Comparison of ENCODE assay signal across 1 cellular context in the genomic region with DNA sequence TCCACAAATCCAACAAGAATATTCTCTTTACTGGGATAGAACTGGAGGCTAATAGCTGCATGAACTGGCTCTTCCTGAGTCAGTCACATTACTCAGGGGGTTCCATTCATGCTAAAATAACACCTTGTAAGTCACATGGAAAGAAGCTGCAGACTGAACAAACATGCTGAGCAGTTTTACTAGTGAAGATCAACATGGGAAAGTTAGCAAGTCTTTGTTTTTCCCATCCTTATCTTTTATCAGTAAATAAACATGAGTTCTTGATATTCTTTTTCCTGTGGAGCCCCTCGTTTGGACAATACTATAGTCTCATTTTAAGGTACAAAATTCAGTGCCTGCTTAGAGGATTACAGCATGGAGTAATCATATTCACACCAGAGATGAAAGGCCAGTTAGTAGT.
TF ChIP-seq lines count a peak whose summit lies in the region.

No MANE protein-coding gene starts in this region.

TF ChIP-seq in HepG2, 621 proteins besides CTCF, POLR2A, EP300 and RAD21 (continued from another document and continues in another):
- TF ChIP-seq, protein P1, sequence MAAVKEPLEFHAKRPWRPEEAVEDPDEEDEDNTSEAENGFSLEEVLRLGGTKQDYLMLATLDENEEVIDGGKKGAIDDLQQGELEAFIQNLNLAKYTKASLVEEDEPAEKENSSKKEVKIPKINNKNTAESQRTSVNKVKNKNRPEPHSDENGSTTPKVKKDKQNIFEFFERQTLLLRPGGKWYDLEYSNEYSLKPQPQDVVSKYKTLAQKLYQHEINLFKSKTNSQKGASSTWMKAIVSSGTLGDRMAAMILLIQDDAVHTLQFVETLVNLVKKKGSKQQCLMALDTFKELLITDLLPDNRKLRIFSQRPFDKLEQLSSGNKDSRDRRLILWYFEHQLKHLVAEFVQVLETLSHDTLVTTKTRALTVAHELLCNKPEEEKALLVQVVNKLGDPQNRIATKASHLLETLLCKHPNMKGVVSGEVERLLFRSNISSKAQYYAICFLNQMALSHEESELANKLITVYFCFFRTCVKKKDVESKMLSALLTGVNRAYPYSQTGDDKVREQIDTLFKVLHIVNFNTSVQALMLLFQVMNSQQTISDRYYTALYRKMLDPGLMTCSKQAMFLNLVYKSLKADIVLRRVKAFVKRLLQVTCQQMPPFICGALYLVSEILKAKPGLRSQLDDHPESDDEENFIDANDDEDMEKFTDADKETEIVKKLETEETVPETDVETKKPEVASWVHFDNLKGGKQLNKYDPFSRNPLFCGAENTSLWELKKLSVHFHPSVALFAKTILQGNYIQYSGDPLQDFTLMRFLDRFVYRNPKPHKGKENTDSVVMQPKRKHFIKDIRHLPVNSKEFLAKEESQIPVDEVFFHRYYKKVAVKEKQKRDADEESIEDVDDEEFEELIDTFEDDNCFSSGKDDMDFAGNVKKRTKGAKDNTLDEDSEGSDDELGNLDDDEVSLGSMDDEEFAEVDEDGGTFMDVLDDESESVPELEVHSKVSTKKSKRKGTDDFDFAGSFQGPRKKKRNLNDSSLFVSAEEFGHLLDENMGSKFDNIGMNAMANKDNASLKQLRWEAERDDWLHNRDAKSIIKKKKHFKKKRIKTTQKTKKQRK (IDR thresholded peaks at IDR 0.05; ENCODE audit: low read length), result no peak
- 0 out of 2 replicates have a peak, but pooled peaks have one; percentile 12 for TF ChIP-seq TBX3 (IDR thresholded peaks at IDR 0.05; ENCODE audit: borderline replicate concordance)
- TF ChIP-seq SOX5 (CRISPR knock-in tag; IDR thresholded peaks at IDR 0.05; ENCODE audit: borderline replicate concordance), result peak; percentile 79; the same call in 1 of the 2 replicates
- TF ChIP-seq ATF7-NPFF (CRISPR knock-in tag; IDR thresholded peaks at IDR 0.05; ENCODE audit: low read depth), result no peak
- TF ChIP-seq, protein P2, sequence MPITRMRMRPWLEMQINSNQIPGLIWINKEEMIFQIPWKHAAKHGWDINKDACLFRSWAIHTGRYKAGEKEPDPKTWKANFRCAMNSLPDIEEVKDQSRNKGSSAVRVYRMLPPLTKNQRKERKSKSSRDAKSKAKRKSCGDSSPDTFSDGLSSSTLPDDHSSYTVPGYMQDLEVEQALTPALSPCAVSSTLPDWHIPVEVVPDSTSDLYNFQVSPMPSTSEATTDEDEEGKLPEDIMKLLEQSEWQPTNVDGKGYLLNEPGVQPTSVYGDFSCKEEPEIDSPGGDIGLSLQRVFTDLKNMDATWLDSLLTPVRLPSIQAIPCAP (CRISPR knock-in tag; IDR thresholded peaks at IDR 0.05; ENCODE audit: low read depth), result no peak
- no peak for TF ChIP-seq RORA (CRISPR knock-in tag; IDR thresholded peaks at IDR 0.05)
- no peak for TF ChIP-seq ZNF256 (CRISPR knock-in tag; conservative IDR thresholded peaks at IDR 0.05)
- no peak for TF ChIP-seq ZNF33B (CRISPR knock-in tag; IDR thresholded peaks at IDR 0.05)
- no peak for TF ChIP-seq PRPF4 (IDR thresholded peaks at IDR 0.05; ENCODE audit: low read depth, low read length, poor library complexity, severe bottlenecking)
- TF ChIP-seq, protein P3, sequence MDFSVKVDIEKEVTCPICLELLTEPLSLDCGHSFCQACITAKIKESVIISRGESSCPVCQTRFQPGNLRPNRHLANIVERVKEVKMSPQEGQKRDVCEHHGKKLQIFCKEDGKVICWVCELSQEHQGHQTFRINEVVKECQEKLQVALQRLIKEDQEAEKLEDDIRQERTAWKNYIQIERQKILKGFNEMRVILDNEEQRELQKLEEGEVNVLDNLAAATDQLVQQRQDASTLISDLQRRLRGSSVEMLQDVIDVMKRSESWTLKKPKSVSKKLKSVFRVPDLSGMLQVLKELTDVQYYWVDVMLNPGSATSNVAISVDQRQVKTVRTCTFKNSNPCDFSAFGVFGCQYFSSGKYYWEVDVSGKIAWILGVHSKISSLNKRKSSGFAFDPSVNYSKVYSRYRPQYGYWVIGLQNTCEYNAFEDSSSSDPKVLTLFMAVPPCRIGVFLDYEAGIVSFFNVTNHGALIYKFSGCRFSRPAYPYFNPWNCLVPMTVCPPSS (IDR thresholded peaks at IDR 0.05), result no peak
- no peak for TF ChIP-seq RFX3 (CRISPR knock-in tag; IDR thresholded peaks at IDR 0.05)
- TF ChIP-seq ZNF746 (CRISPR knock-in tag; IDR thresholded peaks at IDR 0.05), result no peak
- no peak for TF ChIP-seq AGO2 (optimal IDR thresholded peaks at IDR 0.05; ENCODE audit: low read depth, low read length)
- TF ChIP-seq ZFP37 (CRISPR knock-in tag; IDR thresholded peaks at IDR 0.05; ENCODE audit: borderline replicate concordance), result no peak
- no peak for TF ChIP-seq ZBTB7A (CRISPR knock-in tag; IDR thresholded peaks at IDR 0.05)
- TF ChIP-seq, protein P4, sequence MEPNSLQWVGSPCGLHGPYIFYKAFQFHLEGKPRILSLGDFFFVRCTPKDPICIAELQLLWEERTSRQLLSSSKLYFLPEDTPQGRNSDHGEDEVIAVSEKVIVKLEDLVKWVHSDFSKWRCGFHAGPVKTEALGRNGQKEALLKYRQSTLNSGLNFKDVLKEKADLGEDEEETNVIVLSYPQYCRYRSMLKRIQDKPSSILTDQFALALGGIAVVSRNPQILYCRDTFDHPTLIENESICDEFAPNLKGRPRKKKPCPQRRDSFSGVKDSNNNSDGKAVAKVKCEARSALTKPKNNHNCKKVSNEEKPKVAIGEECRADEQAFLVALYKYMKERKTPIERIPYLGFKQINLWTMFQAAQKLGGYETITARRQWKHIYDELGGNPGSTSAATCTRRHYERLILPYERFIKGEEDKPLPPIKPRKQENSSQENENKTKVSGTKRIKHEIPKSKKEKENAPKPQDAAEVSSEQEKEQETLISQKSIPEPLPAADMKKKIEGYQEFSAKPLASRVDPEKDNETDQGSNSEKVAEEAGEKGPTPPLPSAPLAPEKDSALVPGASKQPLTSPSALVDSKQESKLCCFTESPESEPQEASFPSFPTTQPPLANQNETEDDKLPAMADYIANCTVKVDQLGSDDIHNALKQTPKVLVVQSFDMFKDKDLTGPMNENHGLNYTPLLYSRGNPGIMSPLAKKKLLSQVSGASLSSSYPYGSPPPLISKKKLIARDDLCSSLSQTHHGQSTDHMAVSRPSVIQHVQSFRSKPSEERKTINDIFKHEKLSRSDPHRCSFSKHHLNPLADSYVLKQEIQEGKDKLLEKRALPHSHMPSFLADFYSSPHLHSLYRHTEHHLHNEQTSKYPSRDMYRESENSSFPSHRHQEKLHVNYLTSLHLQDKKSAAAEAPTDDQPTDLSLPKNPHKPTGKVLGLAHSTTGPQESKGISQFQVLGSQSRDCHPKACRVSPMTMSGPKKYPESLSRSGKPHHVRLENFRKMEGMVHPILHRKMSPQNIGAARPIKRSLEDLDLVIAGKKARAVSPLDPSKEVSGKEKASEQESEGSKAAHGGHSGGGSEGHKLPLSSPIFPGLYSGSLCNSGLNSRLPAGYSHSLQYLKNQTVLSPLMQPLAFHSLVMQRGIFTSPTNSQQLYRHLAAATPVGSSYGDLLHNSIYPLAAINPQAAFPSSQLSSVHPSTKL (CRISPR knock-in tag; IDR thresholded peaks at IDR 0.05), result peak; percentile 52; the same call in 1 of the 2 replicates
- no peak for TF ChIP-seq HOXA5 (CRISPR knock-in tag; IDR thresholded peaks at IDR 0.05)
- TF ChIP-seq SIN3A (IDR thresholded peaks at IDR 0.05; ENCODE audit: borderline replicate concordance, low read depth, low read length), result no peak
- no peak for TF ChIP-seq HNRNPK (IDR thresholded peaks at IDR 0.05; ENCODE audit: low read depth, low read length, poor library complexity, severe bottlenecking)
- TF ChIP-seq ZMYM3 (CRISPR knock-in tag; IDR thresholded peaks at IDR 0.05), result no peak
- no peak for TF ChIP-seq ZFP41 (CRISPR knock-in tag; IDR thresholded peaks at IDR 0.05; ENCODE audit: borderline replicate concordance)
- TF ChIP-seq ZNF7 (CRISPR knock-in tag; IDR thresholded peaks at IDR 0.05), result no peak
- no peak for TF ChIP-seq TBP (CRISPR knock-in tag; IDR thresholded peaks at IDR 0.05)
- no peak for TF ChIP-seq ZNF431 (CRISPR knock-in tag; IDR thresholded peaks at IDR 0.05; ENCODE audit: borderline replicate concordance, low read depth)
- TF ChIP-seq SMARCC2 (IDR thresholded peaks at IDR 0.05), result no peak
- TF ChIP-seq ZNF629 (CRISPR knock-in tag; conservative IDR thresholded peaks at IDR 0.05), result no peak
- no peak for TF ChIP-seq HCFC1 (IDR thresholded peaks at IDR 0.05; ENCODE audit: low read depth, low read length)
- TF ChIP-seq, protein P5, sequence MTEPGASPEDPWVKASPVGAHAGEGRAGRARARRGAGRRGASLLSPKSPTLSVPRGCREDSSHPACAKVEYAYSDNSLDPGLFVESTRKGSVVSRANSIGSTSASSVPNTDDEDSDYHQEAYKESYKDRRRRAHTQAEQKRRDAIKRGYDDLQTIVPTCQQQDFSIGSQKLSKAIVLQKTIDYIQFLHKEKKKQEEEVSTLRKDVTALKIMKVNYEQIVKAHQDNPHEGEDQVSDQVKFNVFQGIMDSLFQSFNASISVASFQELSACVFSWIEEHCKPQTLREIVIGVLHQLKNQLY (CRISPR knock-in tag; IDR thresholded peaks at IDR 0.05), result peak; percentile 58; the same call in 1 of the 2 replicates
- no peak for TF ChIP-seq FOXP1 (IDR thresholded peaks at IDR 0.05)
- TF ChIP-seq FOXP1 (CRISPR knock-in tag; IDR thresholded peaks at IDR 0.05), result peak; percentile 80
- TF ChIP-seq SAFB2 (CRISPR knock-in tag; IDR thresholded peaks at IDR 0.05; ENCODE audit: borderline replicate concordance, low read depth), result no peak
- TF ChIP-seq ZNF547 (CRISPR knock-in tag; IDR thresholded peaks at IDR 0.05), result no peak
- TF ChIP-seq, protein P6, sequence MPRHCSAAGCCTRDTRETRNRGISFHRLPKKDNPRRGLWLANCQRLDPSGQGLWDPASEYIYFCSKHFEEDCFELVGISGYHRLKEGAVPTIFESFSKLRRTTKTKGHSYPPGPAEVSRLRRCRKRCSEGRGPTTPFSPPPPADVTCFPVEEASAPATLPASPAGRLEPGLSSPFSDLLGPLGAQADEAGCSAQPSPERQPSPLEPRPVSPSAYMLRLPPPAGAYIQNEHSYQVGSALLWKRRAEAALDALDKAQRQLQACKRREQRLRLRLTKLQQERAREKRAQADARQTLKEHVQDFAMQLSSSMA (CRISPR knock-in tag; IDR thresholded peaks at IDR 0.05), result no peak
- TF ChIP-seq, protein P7, sequence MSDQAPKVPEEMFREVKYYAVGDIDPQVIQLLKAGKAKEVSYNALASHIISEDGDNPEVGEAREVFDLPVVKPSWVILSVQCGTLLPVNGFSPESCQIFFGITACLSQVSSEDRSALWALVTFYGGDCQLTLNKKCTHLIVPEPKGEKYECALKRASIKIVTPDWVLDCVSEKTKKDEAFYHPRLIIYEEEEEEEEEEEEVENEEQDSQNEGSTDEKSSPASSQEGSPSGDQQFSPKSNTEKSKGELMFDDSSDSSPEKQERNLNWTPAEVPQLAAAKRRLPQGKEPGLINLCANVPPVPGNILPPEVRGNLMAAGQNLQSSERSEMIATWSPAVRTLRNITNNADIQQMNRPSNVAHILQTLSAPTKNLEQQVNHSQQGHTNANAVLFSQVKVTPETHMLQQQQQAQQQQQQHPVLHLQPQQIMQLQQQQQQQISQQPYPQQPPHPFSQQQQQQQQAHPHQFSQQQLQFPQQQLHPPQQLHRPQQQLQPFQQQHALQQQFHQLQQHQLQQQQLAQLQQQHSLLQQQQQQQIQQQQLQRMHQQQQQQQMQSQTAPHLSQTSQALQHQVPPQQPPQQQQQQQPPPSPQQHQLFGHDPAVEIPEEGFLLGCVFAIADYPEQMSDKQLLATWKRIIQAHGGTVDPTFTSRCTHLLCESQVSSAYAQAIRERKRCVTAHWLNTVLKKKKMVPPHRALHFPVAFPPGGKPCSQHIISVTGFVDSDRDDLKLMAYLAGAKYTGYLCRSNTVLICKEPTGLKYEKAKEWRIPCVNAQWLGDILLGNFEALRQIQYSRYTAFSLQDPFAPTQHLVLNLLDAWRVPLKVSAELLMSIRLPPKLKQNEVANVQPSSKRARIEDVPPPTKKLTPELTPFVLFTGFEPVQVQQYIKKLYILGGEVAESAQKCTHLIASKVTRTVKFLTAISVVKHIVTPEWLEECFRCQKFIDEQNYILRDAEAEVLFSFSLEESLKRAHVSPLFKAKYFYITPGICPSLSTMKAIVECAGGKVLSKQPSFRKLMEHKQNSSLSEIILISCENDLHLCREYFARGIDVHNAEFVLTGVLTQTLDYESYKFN (CRISPR knock-in tag; conservative IDR thresholded peaks at IDR 0.05), result peak; percentile 36
- TF ChIP-seq, protein P8, sequence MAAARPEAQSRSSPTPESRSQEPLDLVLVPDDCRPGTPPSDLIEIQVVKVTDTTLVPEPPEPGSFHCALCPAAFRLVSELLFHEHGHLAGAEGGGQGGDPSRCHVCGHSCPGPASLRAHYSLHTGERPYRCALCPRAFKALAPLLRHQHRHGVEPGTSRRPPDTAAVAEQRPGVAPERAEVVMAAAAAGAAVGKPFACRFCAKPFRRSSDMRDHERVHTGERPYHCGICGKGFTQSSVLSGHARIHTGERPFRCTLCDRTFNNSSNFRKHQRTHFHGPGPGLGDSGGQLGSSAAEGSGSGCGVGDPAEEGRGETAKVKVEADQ (CRISPR knock-in tag; IDR thresholded peaks at IDR 0.05; ENCODE audit: borderline replicate concordance), result no peak
- TF ChIP-seq ZNF605 (CRISPR knock-in tag; IDR thresholded peaks at IDR 0.05), result no peak
- no peak for TF ChIP-seq KLF12 (CRISPR knock-in tag; IDR thresholded peaks at IDR 0.05; ENCODE audit: borderline replicate concordance)
- no peak for TF ChIP-seq THYN1 (CRISPR knock-in tag; IDR thresholded peaks at IDR 0.05; ENCODE audit: borderline replicate concordance, low read depth)
- no peak for TF ChIP-seq MYNN (CRISPR knock-in tag; IDR thresholded peaks at IDR 0.05; ENCODE audit: low read depth)
- TF ChIP-seq RBM39 (IDR thresholded peaks at IDR 0.05; ENCODE audit: low read depth, low read length, poor library complexity, severe bottlenecking), result no peak
